Comparison of ENCODE assay signal across 1 cellular context in the genomic region with DNA sequence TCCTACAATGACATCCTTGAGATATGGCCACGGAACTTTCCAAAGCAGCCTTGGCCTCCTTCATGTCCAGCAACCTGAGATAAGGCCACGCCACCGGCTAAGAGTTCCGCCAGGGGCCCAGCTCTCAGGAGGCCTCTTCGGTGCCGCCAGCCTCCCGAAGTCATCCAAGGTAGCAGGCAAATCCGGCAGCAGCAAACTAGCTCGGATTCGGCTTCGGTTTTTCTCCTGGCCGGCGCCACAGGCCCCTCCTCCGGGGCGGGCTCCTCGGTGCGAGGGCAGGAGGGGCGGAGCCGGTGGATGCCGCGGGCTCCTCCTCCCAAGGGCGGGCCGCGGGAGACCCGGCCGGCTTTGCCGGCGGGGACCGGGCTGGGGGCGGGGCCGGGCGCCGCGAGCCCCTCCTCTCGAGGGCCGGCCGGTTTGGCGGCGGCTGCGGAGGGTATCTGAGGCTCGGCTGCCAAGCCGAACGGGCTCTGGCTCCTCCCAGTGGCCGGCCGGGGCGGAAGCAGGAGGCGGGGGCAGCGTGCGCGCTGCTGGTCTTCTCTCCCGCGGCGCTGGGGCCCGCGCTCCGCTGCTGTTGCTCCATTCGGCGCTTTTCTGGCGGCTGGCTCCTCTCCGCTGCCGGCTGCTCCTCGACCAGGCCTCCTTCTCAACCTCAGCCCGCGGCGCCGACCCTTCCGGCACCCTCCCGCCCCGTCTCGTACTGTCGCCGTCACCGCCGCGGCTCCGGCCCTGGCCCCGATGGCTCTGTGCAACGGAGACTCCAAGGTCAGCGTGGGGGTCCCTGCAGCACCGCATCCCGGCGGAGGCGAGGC.
TF ChIP-seq lines count a peak whose summit lies in the region.

GMPS (plus strand) TSS at position 518 of the 812 bp plus-strand sequence; CDS start at position 739, 221 bp downstream.

TF ChIP-seq in H1, 55 proteins besides CTCF, POLR2A, EP300 and RAD21:
- TF ChIP-seq KDM5A (IDR thresholded peaks at IDR 0.05; ENCODE audit: low read length), result no peak
- TF ChIP-seq MAFK (IDR thresholded peaks at IDR 0.05; ENCODE audit: low read depth, low read length), result no peak
- TF ChIP-seq SP1 (IDR thresholded peaks at IDR 0.05; ENCODE audit: low read depth, low read length), result no peak; the same call in 1 of the 2 replicates
- TF ChIP-seq, protein P1, sequence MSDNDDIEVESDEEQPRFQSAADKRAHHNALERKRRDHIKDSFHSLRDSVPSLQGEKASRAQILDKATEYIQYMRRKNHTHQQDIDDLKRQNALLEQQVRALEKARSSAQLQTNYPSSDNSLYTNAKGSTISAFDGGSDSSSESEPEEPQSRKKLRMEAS (IDR thresholded peaks at IDR 0.05), result peak; percentile 77
- no peak for TF ChIP-seq JUN (IDR thresholded peaks at IDR 0.05; ENCODE audit: low read depth, low read length)
- no peak for TF ChIP-seq YY1 (IDR thresholded peaks at IDR 0.05; ENCODE audit: low read depth, low read length)
- TF ChIP-seq SAP30 (IDR thresholded peaks at IDR 0.05; ENCODE audit: insufficient read depth, insufficient replicate concordance, low read length), result no peak
- TF ChIP-seq USF2 (IDR thresholded peaks at IDR 0.05; ENCODE audit: low read length), result no peak
- TF ChIP-seq TBP (IDR thresholded peaks at IDR 0.05; ENCODE audit: low read depth, low read length), result peak; percentile 68; the same call in 1 of the 2 replicates
- no peak for TF ChIP-seq RNF2 (IDR thresholded peaks at IDR 0.05; ENCODE audit: borderline replicate concordance, low read depth, low read length, missing control alignments, poor library complexity, severe bottlenecking)
- TF ChIP-seq EZH2 (IDR thresholded peaks at IDR 0.05; ENCODE audit: low read depth, low read length, severe bottlenecking), result no peak
- TF ChIP-seq ASH2L (IDR thresholded peaks at IDR 0.05; ENCODE audit: low read length), result peak; percentile 79
- no peak for TF ChIP-seq GABPA (IDR thresholded peaks at IDR 0.05; ENCODE audit: borderline replicate concordance, insufficient read depth, low read length)
- TF ChIP-seq TCF12 (IDR thresholded peaks at IDR 0.05; ENCODE audit: low read depth, low read length), result no peak
- no peak for TF ChIP-seq SUZ12 (IDR thresholded peaks at IDR 0.05; ENCODE audit: low read length)
- peak; percentile 40 for TF ChIP-seq TAF7 (optimal IDR thresholded peaks at IDR 0.05; ENCODE audit: borderline replicate concordance, low read depth, low read length)
- TF ChIP-seq HDAC6 (IDR thresholded peaks at IDR 0.05; ENCODE audit: low read depth, low read length), result no peak
- TF ChIP-seq ZNF274 (IDR thresholded peaks at IDR 0.05; ENCODE audit: borderline replicate concordance, extremely low read depth, low read length), result no peak
- no peak for TF ChIP-seq SP2 (IDR thresholded peaks at IDR 0.05; ENCODE audit: low read length)
- no peak for TF ChIP-seq FOSL1 (IDR thresholded peaks at IDR 0.05; ENCODE audit: insufficient read depth, low read depth, low read length)
- TF ChIP-seq CHD7 (IDR thresholded peaks at IDR 0.05; ENCODE audit: insufficient replicate concordance, low read length), result no peak
- no peak for TF ChIP-seq CHD2 (IDR thresholded peaks at IDR 0.05; ENCODE audit: low read length)
- TF ChIP-seq CTBP2 (IDR thresholded peaks at IDR 0.05; ENCODE audit: borderline replicate concordance, insufficient read depth, insufficient read length, low read length), result no peak
- TF ChIP-seq CBX8 (IDR thresholded peaks at IDR 0.05; ENCODE audit: borderline replicate concordance, low read depth, low read length), result no peak
- TF ChIP-seq CHD1 (IDR thresholded peaks at IDR 0.05; ENCODE audit: low read depth, low read length), result no peak
- TF ChIP-seq CREB1 (IDR thresholded peaks at IDR 0.05), result 0 out of 2 replicates have a peak, but pooled peaks have one; percentile 5
- TF ChIP-seq KDM4A (IDR thresholded peaks at IDR 0.05; ENCODE audit: low read depth, low read length, severe bottlenecking), result peak; percentile 27
- peak; percentile 61; the same call in 1 of the 2 replicates for TF ChIP-seq SP4 (IDR thresholded peaks at IDR 0.05; ENCODE audit: low read length)
- TF ChIP-seq RFX5 (IDR thresholded peaks at IDR 0.05; ENCODE audit: borderline replicate concordance, low read depth, low read length), result no peak
- no peak for TF ChIP-seq BCL11A (IDR thresholded peaks at IDR 0.05; ENCODE audit: low read depth in 2 of 2, low read length in 2 of 2)
- TF ChIP-seq RXRA (IDR thresholded peaks at IDR 0.05; ENCODE audit: insufficient read depth, low read depth, low read length), result no peak
- TF ChIP-seq JUND (IDR thresholded peaks at IDR 0.05; ENCODE audit: low read length), result no peak
- TF ChIP-seq NANOG (IDR thresholded peaks at IDR 0.05; ENCODE audit: insufficient read depth, low read depth, low read length, poor library complexity, severe bottlenecking), result no peak
- TF ChIP-seq POU5F1 (IDR thresholded peaks at IDR 0.05; ENCODE audit: low read depth, low read length), result no peak
- TF ChIP-seq BRCA1 (IDR thresholded peaks at IDR 0.05; ENCODE audit: low read depth, low read length), result no peak
- no peak for TF ChIP-seq HDAC2 (IDR thresholded peaks at IDR 0.05; ENCODE audit: borderline replicate concordance in 1 of 2, low read depth in 2 of 2, low read length in 2 of 2)
- TF ChIP-seq BACH1 (IDR thresholded peaks at IDR 0.05; ENCODE audit: low read length), result no peak
- no peak; the same call in 1 of the 2 replicates for TF ChIP-seq RBBP5 (IDR thresholded peaks at IDR 0.05; ENCODE audit: borderline replicate concordance, low read depth, low read length)
- no peak for TF ChIP-seq SRF (IDR thresholded peaks at IDR 0.05; ENCODE audit: low read depth, low read length)
- TF ChIP-seq NRF1 (IDR thresholded peaks at IDR 0.05; ENCODE audit: low read depth, low read length), result no peak
- no peak for TF ChIP-seq EGR1 (IDR thresholded peaks at IDR 0.05; ENCODE audit: borderline replicate concordance, low read depth, low read length)
- TF ChIP-seq TEAD4 (IDR thresholded peaks at IDR 0.05; ENCODE audit: low read depth, low read length), result no peak
- TF ChIP-seq GTF2F1 (IDR thresholded peaks at IDR 0.05; ENCODE audit: borderline replicate concordance, low read depth, low read length), result no peak
- TF ChIP-seq CBX5 (IDR thresholded peaks at IDR 0.05; ENCODE audit: low read depth, low read length), result no peak
- TF ChIP-seq E2F6 (IDR thresholded peaks at IDR 0.05), result 0 out of 2 replicates have a peak, but pooled peaks have one; percentile 29
- 0 out of 2 replicates have a peak, but pooled peaks have one; percentile 27 for TF ChIP-seq CEBPB (IDR thresholded peaks at IDR 0.05; ENCODE audit: low read depth, low read length)
- TF ChIP-seq TAF1 (IDR thresholded peaks at IDR 0.05; ENCODE audit: low read depth, low read length), result peak; percentile 75; the same call in 1 of the 2 replicates
- TF ChIP-seq ATF3 (IDR thresholded peaks at IDR 0.05; ENCODE audit: insufficient read depth, low read depth, low read length), result no peak
- TF ChIP-seq, protein P2, sequence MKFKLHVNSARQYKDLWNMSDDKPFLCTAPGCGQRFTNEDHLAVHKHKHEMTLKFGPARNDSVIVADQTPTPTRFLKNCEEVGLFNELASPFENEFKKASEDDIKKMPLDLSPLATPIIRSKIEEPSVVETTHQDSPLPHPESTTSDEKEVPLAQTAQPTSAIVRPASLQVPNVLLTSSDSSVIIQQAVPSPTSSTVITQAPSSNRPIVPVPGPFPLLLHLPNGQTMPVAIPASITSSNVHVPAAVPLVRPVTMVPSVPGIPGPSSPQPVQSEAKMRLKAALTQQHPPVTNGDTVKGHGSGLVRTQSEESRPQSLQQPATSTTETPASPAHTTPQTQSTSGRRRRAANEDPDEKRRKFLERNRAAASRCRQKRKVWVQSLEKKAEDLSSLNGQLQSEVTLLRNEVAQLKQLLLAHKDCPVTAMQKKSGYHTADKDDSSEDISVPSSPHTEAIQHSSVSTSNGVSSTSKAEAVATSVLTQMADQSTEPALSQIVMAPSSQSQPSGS (IDR thresholded peaks at IDR 0.05; ENCODE audit: low read length), result no peak; the same call in 1 of the 2 replicates
- TF ChIP-seq SIX5 (IDR thresholded peaks at IDR 0.05; ENCODE audit: low read depth, low read length), result no peak
- TF ChIP-seq SIRT6 (IDR thresholded peaks at IDR 0.05; ENCODE audit: low read length), result no peak
- no peak for TF ChIP-seq KDM1A (IDR thresholded peaks at IDR 0.05; ENCODE audit: borderline replicate concordance, low read length)
- TF ChIP-seq POLR2AphosphoS5 (IDR thresholded peaks at IDR 0.05; ENCODE audit: low read depth, low read length), result peak; percentile 71
- TF ChIP-seq PHF8 (conservative IDR thresholded peaks at IDR 0.05; ENCODE audit: low read depth, low read length), result peak; percentile 82
- no peak; a peak in 1 of 4 replicates for TF ChIP-seq SIN3A (conservative IDR thresholded peaks at IDR 0.05 in 1 of 2, IDR thresholded peaks at IDR 0.05 in 1 of 2; ENCODE audit: low read depth in 1 of 2, low read length in 2 of 2)
